Comparison of ENCODE assay signal across 20 cellular contexts in genomic region chr1:230898144-230898543, GRCh38.
"Had no signal": no experiment of that assay in that cellular context is flagged by ENCODE, and none has a peak within 500 bp of the region (broad histone marks: within the 10 kb centered on the region; RNA-seq: fewer than 3 reads in every experiment).

No MANE protein-coding gene starts in this region.

- H3K27me3 ChIP-seq: gastroesophageal sphincter, hepatocyte, tibial nerve, upper lobe of right lung had no signal

- H2AFZ ChIP-seq: hepatocyte had no signal

- H3K4me3 ChIP-seq: esophagus squamous epithelium, gastroesophageal sphincter, hepatocyte, smooth muscle cell, tibial nerve, upper lobe of right lung had no signal

- DNase-seq: dermis blood vessel endothelial cell; esophagus squamous epithelium; foreskin fibroblast; glutamatergic neuron; kidney; left cardiac atrium; mammary epithelial cell; naive thymus-derived CD4-positive, alpha-beta T cell; posterior cingulate gyrus; stimulated activated CD4-positive, alpha-beta T cell treated with anti-CD3 and anti-CD28 coated beads, Interleukin-2, amount 100 ng/mL, for 48 hours; stimulated activated CD8-positive, alpha-beta memory T cell treated with anti-CD3 and anti-CD28 coated beads, Interleukin-4, amount 100 ng/mL, for 48 hours; upper lobe of right lung had no signal

- H3K27me3 Mint-ChIP-seq: stimulated activated memory B cell treated with anti-CD40 and anti-IgM and Interleukin-4, amounts not matched to agents 10 μg/mL and 1 μg/mL and 100 μg/mL, for 72 hours; stimulated activated naive CD8-positive, alpha-beta T cell treated with anti-CD3 and anti-CD28 coated beads, Interleukin-15, Interleukin-2, amounts not matched to agents 100 ng/mL and 50 ng/mL, for 24 hours had no signal

- H3K9me3 Mint-ChIP-seq: naive thymus-derived CD4-positive, alpha-beta T cell; stimulated activated memory B cell treated with anti-CD40 and anti-IgM and Interleukin-4, amounts not matched to agents 10 μg/mL and 1 μg/mL and 100 μg/mL, for 72 hours; stimulated activated naive CD8-positive, alpha-beta T cell treated with anti-CD3 and anti-CD28 coated beads, Interleukin-15, Interleukin-2, amounts not matched to agents 100 ng/mL and 50 ng/mL, for 24 hours had no signal

- H3K9me3 ChIP-seq: esophagus squamous epithelium, gastroesophageal sphincter, neutrophil, tibial nerve, upper lobe of right lung had no signal

- H3K79me2 ChIP-seq: hepatocyte had no signal

- H3K27ac Mint-ChIP-seq: stimulated activated memory B cell treated with anti-CD40 and anti-IgM and Interleukin-4, amounts not matched to agents 10 μg/mL and 1 μg/mL and 100 μg/mL, for 72 hours; stimulated activated naive CD8-positive, alpha-beta T cell treated with anti-CD3 and anti-CD28 coated beads, Interleukin-15, Interleukin-2, amounts not matched to agents 100 ng/mL and 50 ng/mL, for 24 hours had no signal

- H3K4me3 Mint-ChIP-seq: naive thymus-derived CD4-positive, alpha-beta T cell; stimulated activated memory B cell treated with anti-CD40 and anti-IgM and Interleukin-4, amounts not matched to agents 10 μg/mL and 1 μg/mL and 100 μg/mL, for 72 hours; stimulated activated naive CD8-positive, alpha-beta T cell treated with anti-CD3 and anti-CD28 coated beads, Interleukin-15, Interleukin-2, amounts not matched to agents 100 ng/mL and 50 ng/mL, for 24 hours had no signal

- H3K36me3 ChIP-seq: esophagus squamous epithelium, upper lobe of right lung had no signal

- H3K4me1 ChIP-seq: esophagus squamous epithelium had no signal

- H3K4me1 Mint-ChIP-seq: naive thymus-derived CD4-positive, alpha-beta T cell; stimulated activated memory B cell treated with anti-CD40 and anti-IgM and Interleukin-4, amounts not matched to agents 10 μg/mL and 1 μg/mL and 100 μg/mL, for 72 hours had no signal

- ATAC-seq: gastroesophageal sphincter; naive thymus-derived CD4-positive, alpha-beta T cell; stimulated activated memory B cell treated with anti-CD40 and anti-IgM and Interleukin-4, amounts not matched to agents 10 μg/mL and 1 μg/mL and 100 μg/mL, for 72 hours; upper lobe of right lung had no signal

- H3K27ac ChIP-seq: esophagus squamous epithelium, gastroesophageal sphincter, hepatocyte, neutrophil, tibial nerve, upper lobe of right lung had no signal

- H3K4me2 ChIP-seq: hepatocyte, smooth muscle cell had no signal

- FAIRE-seq: colon, kidney had no signal
